Comparison of ENCODE assay signal across 1 cellular context in the genomic region with DNA sequence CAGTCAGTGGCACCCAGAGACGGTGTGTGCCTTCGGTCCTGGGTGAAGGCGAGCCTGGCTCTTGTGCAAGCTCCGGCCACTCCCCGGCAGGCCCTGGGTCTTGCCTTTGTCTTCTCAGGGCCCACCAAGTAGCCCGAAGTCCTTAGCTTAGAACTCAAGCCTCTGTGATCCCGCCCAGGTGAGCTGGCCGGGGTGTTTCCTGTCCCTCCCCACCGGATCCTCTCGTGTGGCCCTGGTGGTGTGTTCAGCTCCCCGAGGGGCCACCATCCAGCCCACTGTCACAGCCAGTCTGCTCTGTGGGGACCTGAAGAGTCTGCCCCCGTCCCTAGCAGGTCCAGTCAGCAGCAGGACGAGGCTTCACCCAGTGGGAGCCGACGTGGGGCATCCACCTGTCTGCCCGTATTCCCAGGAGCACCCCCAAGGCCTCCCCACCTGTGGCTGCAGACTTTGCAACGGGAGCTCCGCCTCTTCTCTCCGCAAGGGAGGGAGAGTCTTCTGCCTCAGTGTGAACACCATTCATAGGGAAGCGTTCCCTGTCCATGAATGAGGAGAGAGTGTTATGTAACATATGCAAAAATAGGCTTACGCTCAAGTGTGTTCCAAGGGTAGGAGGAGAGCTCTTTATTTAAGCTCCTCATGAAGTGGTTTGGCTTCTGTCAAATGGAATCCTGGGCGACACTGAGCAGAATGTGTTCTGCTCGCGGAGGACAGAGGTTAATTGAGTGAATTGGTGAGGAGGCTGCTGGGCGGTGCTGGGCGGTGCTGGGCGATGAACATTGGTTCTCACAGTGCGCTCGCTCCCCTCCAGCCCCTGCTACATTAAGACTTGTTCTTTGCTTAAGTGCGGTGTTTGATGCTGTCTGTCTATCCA.
TF ChIP-seq lines count a peak whose summit lies in the region.

No MANE protein-coding gene starts in this region.

TF ChIP-seq in H1, 55 proteins besides CTCF, POLR2A, EP300 and RAD21:
- 0 out of 2 replicates have a peak, but pooled peaks have one; percentile 7 for TF ChIP-seq CHD2 (IDR thresholded peaks at IDR 0.05; ENCODE audit: low read length)
- TF ChIP-seq TAF7 (optimal IDR thresholded peaks at IDR 0.05; ENCODE audit: borderline replicate concordance, low read depth, low read length) = no peak
- TF ChIP-seq KDM5A (IDR thresholded peaks at IDR 0.05; ENCODE audit: low read length) = no peak
